In genomic region chr4:120049732-120050494, GRCh38 we compare ENCODE assay signal across 8 cellular contexts.
DNase-seq lines count a peak whose midpoint lies in the region; ATAC-seq and TF ChIP-seq lines count a peak whose summit lies in the region.

No MANE protein-coding gene starts in this region.

- H3K4me3 ChIP-seq in AG09309 (ENCODE audit: control insufficient read depth, low read depth, low read length) = peak overlapping the region; percentile 39

- DNase-seq in AG09309 (ENCODE audit: low read depth) = peak; percentile 71
- peak; percentile 72 for DNase-seq in NCI-H226
- peak; percentile 28 to 72 for DNase-seq in activated CD4-positive, alpha-beta T cell treated with anti-CD3 and anti-CD28 coated beads for 24 hours (ENCODE audit: low read depth in 2 of 2)
- peak; percentile 93 for DNase-seq in left kidney (ENCODE audit: low read depth, low spot score)
- DNase-seq in stimulated activated CD4-positive, alpha-beta T cell treated with anti-CD3 and anti-CD28 coated beads, Interleukin-1b, Interleukin-23, amount 100 ng/mL, for 48 hours = peak; percentile 55

- ATAC-seq in GM18861 (IDR thresholded peaks at IDR 0.05; ENCODE audit: unreplicated experiment) (peak; percentile 85), HG03066 (IDR thresholded peaks at IDR 0.05; ENCODE audit: low read depth, unreplicated experiment) (peak; percentile 82)

- peak overlapping the region; percentile 23 for H3K27ac ChIP-seq in cingulate gyrus (ENCODE audit: low read depth, low read length)

- TF ChIP-seq CTCF in AG09309 (IDR thresholded peaks at IDR 0.05; ENCODE audit: control insufficient read depth, insufficient read depth, low read depth, low read length, missing control alignments) = peak; percentile 89

Comparison
In these comparisons a context has a peak if more than half of its experiments do, and no peak if none do; other contexts are left out.
1. Peak in every context shown above with its lines: DNase-seq, ATAC-seq, H3K4me3 ChIP-seq and H3K27ac ChIP-seq.